ENCODE assay signal across 8 cellular contexts in genomic region chr6:4023240-4023639, GRCh38. TPM values are rescaled to one million over a fixed set of nuclear protein-coding genes. Genes with fewer than 3 reads are reported as not detected.
DNase-seq lines count a peak whose midpoint lies in the region; ATAC-seq and TF ChIP-seq lines count a peak whose summit lies in the region.
"Had no signal": no experiment of that assay in that cellular context is flagged by ENCODE, and none has a peak within 500 bp of the region (broad histone marks: within the 10 kb centered on the region; RNA-seq: fewer than 3 reads in every experiment).

No MANE protein-coding gene starts in this region.

- in situ Hi-C loops in GM13976 (cut with MboI; ENCODE audit: low sequenced_read_pairs, unreplicated experiment): no loop called here

- no peaks in the 10 kb centered on the region for H3K9me2 ChIP-seq in GM23338 (ENCODE audit: insufficient read depth)

- H3K9me3 Mint-ChIP-seq in GM23338 (no peaks in the 10 kb centered on the region), endodermal cell (no peaks in the 10 kb centered on the region)

- no peak overlapping the region for H3K27ac Mint-ChIP-seq in GM23338
- peak overlapping the region; percentile 32 for H3K27ac Mint-ChIP-seq in endodermal cell

- 82% methylated on average over 1 of the region's 1 CpG; no CpG with 5 or more reads in 1 of the 2 experiments for whole genome bisulfite sequencing in endodermal cell (ENCODE audit: insufficient coverage in 1 of 2, insufficient read length in 1 of 2), 2 experiments

- H3K79me2 ChIP-seq in GM23338 (replicated peaks; ENCODE audit: insufficient read depth): peaks cover 68% of the 10 kb centered on the region
- H3K79me2 ChIP-seq in OCI-LY3 (ENCODE audit: low read length): peaks cover 75% of the 10 kb centered on the region

- H3K4me1 ChIP-seq in GM23338 (ENCODE audit: insufficient read depth): peaks cover 45% of the 10 kb centered on the region
- H3K4me1 ChIP-seq in OCI-LY3 (ENCODE audit: low read length): peaks cover 16% of the 10 kb centered on the region
- H3K4me1 ChIP-seq in endodermal cell (ENCODE audit: control insufficient read depth, insufficient read depth, low read length): peaks cover 4% of the 10 kb centered on the region

- DNase-seq in GM23338 (ENCODE audit: low spot score) (no peak), endodermal cell (no peak), retinal pigment epithelial cell (ENCODE audit: low read depth) (no peak), GM13976 (ENCODE audit: low spot score) (no peak), caudate nucleus (lab: John Stamatoyannopoulos, UW) (no peak), COLO829 (ENCODE audit: low spot score) (no peak)
- DNase-seq: NCI-H510A had no signal

- H3K9ac ChIP-seq in OCI-LY3 (ENCODE audit: low read length) (peak overlapping the region; percentile 87; the same call in 1 of the 2 replicates), endodermal cell (ENCODE audit: extremely low read depth, low read length, poor library complexity, severe bottlenecking) (peak overlapping the region; percentile 96)

- peak overlapping the region; percentile 90 for H3K4me2 ChIP-seq in GM23338
- peak overlapping the region; percentile 65 for H3K4me2 ChIP-seq in OCI-LY3 (ENCODE audit: low read length)

- H3K4me1 Mint-ChIP-seq in GM23338 (peaks cover 42% of the 10 kb centered on the region), endodermal cell (peaks cover 25% of the 10 kb centered on the region)

- H3K36me3 ChIP-seq in GM23338 (ENCODE audit: insufficient read depth) (no peaks in the 10 kb centered on the region), OCI-LY3 (replicated peaks; ENCODE audit: low read depth, low read length) (peaks cover 3% of the 10 kb centered on the region), endodermal cell (ENCODE audit: control insufficient read depth, insufficient read depth, low read length) (peaks cover 28% of the 10 kb centered on the region)

- H3K4me3 ChIP-seq in GM23338 (peak overlapping the region; percentile 89), OCI-LY3 (ENCODE audit: low read length) (peak overlapping the region; percentile 79), endodermal cell (ENCODE audit: low read length) (peak overlapping the region; percentile 87), retinal pigment epithelial cell (ENCODE audit: low read length) (peak overlapping the region; percentile 92)

- TF ChIP-seq CTCF in GM23338 (conservative IDR thresholded peaks at IDR 0.05; ENCODE audit: low read depth in 2 of 2): no peak
- TF ChIP-seq CTCF in OCI-LY3 (IDR thresholded peaks at IDR 0.05; ENCODE audit: low read depth, low read length): no peak
- TF ChIP-seq CTCF in endodermal cell (conservative IDR thresholded peaks at IDR 0.05): no peak
- TF ChIP-seq CTCF in retinal pigment epithelial cell (conservative IDR thresholded peaks at IDR 0.05; ENCODE audit: low read depth, low read length): no peak
- TF ChIP-seq CTCF in GM13976 (IDR thresholded peaks at IDR 0.05; ENCODE audit: borderline replicate concordance, control extremely low read depth, extremely low read depth, insufficient read depth, missing control alignments): no peak

- peak overlapping the region; percentile 90 for H3K4me3 Mint-ChIP-seq in GM23338
- H3K4me3 Mint-ChIP-seq in endodermal cell: peak overlapping the region; percentile 97

- H3K27me3 ChIP-seq in GM23338 (ENCODE audit: insufficient read depth): no peaks in the 10 kb centered on the region
- H3K27me3 ChIP-seq in OCI-LY3 (ENCODE audit: low read depth, low read length): no peaks in the 10 kb centered on the region
- H3K27me3 ChIP-seq in endodermal cell (ENCODE audit: control insufficient read depth, insufficient read depth, low read length, poor library complexity, severe bottlenecking): no peaks in the 10 kb centered on the region

- no peak overlapping the region for H3K27ac ChIP-seq in GM23338 (ENCODE audit: low read depth)
- no peak overlapping the region for H3K27ac ChIP-seq in OCI-LY3 (ENCODE audit: low read length)
- H3K27ac ChIP-seq in endodermal cell (ENCODE audit: low read depth, low read length): no peak overlapping the region
- no peak overlapping the region for H3K27ac ChIP-seq in caudate nucleus (ENCODE audit: low read depth, low read length)

- peaks cover 57% of the 10 kb centered on the region for H4K20me1 ChIP-seq in GM23338 (replicated peaks; ENCODE audit: insufficient read depth)
- H4K20me1 ChIP-seq in OCI-LY3 (ENCODE audit: insufficient read depth, low read length): peaks cover 55% of the 10 kb centered on the region

- H3K9me3 ChIP-seq in OCI-LY3 (ENCODE audit: insufficient read depth, low read length) (no peaks in the 10 kb centered on the region), endodermal cell (ENCODE audit: control insufficient read depth, low read length) (no peaks in the 10 kb centered on the region)

- peaks cover 3% of the 10 kb centered on the region for H3K27me3 Mint-ChIP-seq in GM23338 (ENCODE audit: insufficient read depth, low read depth, poor library complexity)
- H3K27me3 Mint-ChIP-seq in endodermal cell (ENCODE audit: insufficient read depth): no peaks in the 10 kb centered on the region

- ATAC-seq in GM23338: no peak

- H3K36me3 Mint-ChIP-seq in GM23338 (ENCODE audit: low read depth) (peaks cover 9% of the 10 kb centered on the region), endodermal cell (ENCODE audit: low read depth) (peaks cover 13% of the 10 kb centered on the region)

- H3F3A ChIP-seq in GM23338 (replicated peaks; ENCODE audit: low read depth): peaks cover 5% of the 10 kb centered on the region; the same call in 1 of the 2 replicates

- no peak overlapping the region for H2AFZ ChIP-seq in GM23338
- no peak overlapping the region for H2AFZ ChIP-seq in OCI-LY3 (ENCODE audit: low read depth, low read length)

TF ChIP-seq in GM23338, 12 proteins besides CTCF, POLR2A, EP300 and RAD21:
- TF ChIP-seq NANOG (IDR thresholded peaks at IDR 0.05; ENCODE audit: borderline replicate concordance): no peak
- no peak for TF ChIP-seq JUNB (IDR thresholded peaks at IDR 0.05; ENCODE audit: unreplicated experiment)
TF ChIP-seq in GM23338: peak in this region for 0.

RNA-seq across cellular contexts. Expression of gene FAM217A, which starts 55.7 kb away (rescaled TPM):
- total RNA-seq in GM23338 (2014; rRNA removed; shearing (Covaris generic)): not detected in 2 replicates
- polyA plus RNA-seq in GM23338 (2016; fragmentation: Nextera tagmentation; extraction: Ambion mirVana): not detected in 2 replicates
- not detected for total RNA-seq in endodermal cell
- not detected for polyA plus RNA-seq in endodermal cell (2013, experiment 1 of 2)
- not detected for polyA plus RNA-seq in endodermal cell (2013, experiment 2 of 2)
